ENCODE assay signal across 16 cellular contexts in genomic region chr15:68096099-68096498, GRCh38. TPM values are rescaled to one million over a fixed set of nuclear protein-coding genes. Genes with fewer than 3 reads are reported as not detected.
DNase-seq lines count a peak whose midpoint lies in the region; ATAC-seq, FAIRE-seq and TF ChIP-seq lines count a peak whose summit lies in the region.
"Had no signal": no experiment of that assay in that cellular context is flagged by ENCODE, and none has a peak within 500 bp of the region (broad histone marks: within the 10 kb centered on the region; RNA-seq: fewer than 3 reads in every experiment).

No MANE protein-coding gene starts in this region.

- TF ChIP-seq CTCF in HEK293 (tag by site-specific recombination; IDR thresholded peaks at IDR 0.05) (no peak), K562 (IDR thresholded peaks at IDR 0.05 in 2 of 3, conservative IDR thresholded peaks at IDR 0.05 in 1 of 3; ENCODE audit: insufficient read depth in 2 of 3, low read depth in 1 of 3, low read length in 3 of 3) (no peak), upper lobe of left lung (IDR thresholded peaks at IDR 0.05) (no peak)

- TF ChIP-seq POLR2A in K562 (conservative IDR thresholded peaks at IDR 0.05) (no peak), upper lobe of left lung (IDR thresholded peaks at IDR 0.05) (no peak)

- H3K9me2 ChIP-seq in GM23248 (ENCODE audit: insufficient read depth), result no peaks in the 10 kb centered on the region

- H3K27ac Mint-ChIP-seq in activated naive CD4-positive, alpha-beta T cell treated with anti-CD3 and anti-CD28 coated beads, Interleukin-2, amount 50 U/mL, for 24 hours, result peak overlapping the region; percentile 72
- H3K27ac Mint-ChIP-seq in activated T-cell treated with anti-CD3 and anti-CD28 coated beads, Interleukin-2, amount 50 U/mL, for 24 hours, result no peak overlapping the region
- H3K27ac Mint-ChIP-seq: CD8-positive, alpha-beta T cell had no signal

- no peaks in the 10 kb centered on the region for H4K20me1 ChIP-seq in K562 (replicated peaks; ENCODE audit: control insufficient read depth, insufficient read depth, low read length)
- no peaks in the 10 kb centered on the region; the same call in 1 of the 2 replicates for H4K20me1 ChIP-seq in GM23248 (ENCODE audit: insufficient read depth)

- intact Hi-C loops in K562 (cut with micrococcal nuclease), result no loop called here

- H3K9ac ChIP-seq in K562 (ENCODE audit: insufficient read depth in 1 of 2, low read depth in 2 of 2, low read length in 2 of 2) (no peak overlapping the region), GM23248 (no peak overlapping the region)
- H3K9ac ChIP-seq: BLaER1 treated with 17β-estradiol and CSF1 and Interleukin-3, amounts not matched to agents 10 nM and 100 nM had no signal

- H3K4me3 Mint-ChIP-seq in activated naive CD4-positive, alpha-beta T cell treated with anti-CD3 and anti-CD28 coated beads, Interleukin-2, amount 50 U/mL, for 24 hours, result no peak overlapping the region
- H3K4me3 Mint-ChIP-seq in activated T-cell treated with anti-CD3 and anti-CD28 coated beads, Interleukin-2, amount 50 U/mL, for 24 hours, result no peak overlapping the region
- H3K4me3 Mint-ChIP-seq: CD8-positive, alpha-beta T cell had no signal

- H3K27ac ChIP-seq in HEK293 (ENCODE audit: extremely low read depth, low read depth, low read length), result no peak overlapping the region
- no peak overlapping the region for H3K27ac ChIP-seq in K562 (ENCODE audit: extremely low read depth, low read depth, low read length)
- H3K27ac ChIP-seq in upper lobe of left lung, result no peak overlapping the region
- H3K27ac ChIP-seq in GM23248, result no peak overlapping the region
- H3K27ac ChIP-seq: 22Rv1; A549; BLaER1 treated with 17β-estradiol and CSF1 and Interleukin-3, amounts not matched to agents 10 nM and 100 nM had no signal

- H3K4me2 ChIP-seq in K562 (ENCODE audit: insufficient read depth, low read length) (no peak overlapping the region), GM23248 (ENCODE audit: unreplicated experiment) (no peak overlapping the region)
- H3K4me2 ChIP-seq: A549; BLaER1 treated with 17β-estradiol and CSF1 and Interleukin-3, amounts not matched to agents 10 nM and 100 nM had no signal

- no peak for DNase-seq in activated naive CD4-positive, alpha-beta T cell treated with Interleukin-2 at 50 U/mL for 16 hours
- DNase-seq in K562 (ENCODE audit: extremely low read depth in 1 of 4, low spot score in 3 of 4) (no peak), upper lobe of left lung (no peak), GM23248 (no peak)
- no peak for DNase-seq in activated T-cell treated with anti-CD3 and anti-CD28 coated beads, Interleukin-2, amount 50 U/mL, for 24 hours
- DNase-seq: Calu3; CD8-positive, alpha-beta T cell; DMS79 treated with DMSO at 0.1 percent for 48 hours; GF-D8; GOT3; H7 had no signal

- in situ Hi-C loops in K562 (cut with MboI) (no loop called here), GM23248 (cut with MboI) (no loop called here)

- no TSS peak for BruUV-seq in K562 (replicated peaks; lab: Mats Ljungman, UMichigan)

- H3F3A ChIP-seq in GM23248 (ENCODE audit: insufficient read depth), result peaks cover 7% of the 10 kb centered on the region; the same call in 1 of the 2 replicates

- H3K27me3 ChIP-seq in K562 (ENCODE audit: control insufficient read depth in 2 of 2, insufficient read depth in 2 of 2, low read length in 2 of 2), result no peaks in the 10 kb centered on the region
- no peaks in the 10 kb centered on the region for H3K27me3 ChIP-seq in upper lobe of left lung
- no peaks in the 10 kb centered on the region for H3K27me3 ChIP-seq in GM23248 (replicated peaks; ENCODE audit: insufficient read depth)
- H3K27me3 ChIP-seq: BLaER1 treated with 17β-estradiol and CSF1 and Interleukin-3, amounts not matched to agents 10 nM and 100 nM had no signal

- H3K9me1 ChIP-seq in K562 (ENCODE audit: control insufficient read depth, insufficient read depth, low read length), result no peaks in the 10 kb centered on the region

- H2AFZ ChIP-seq in K562 (ENCODE audit: low read depth, low read length) (no peak overlapping the region), GM23248 (no peak overlapping the region)

- ATAC-seq in K562, result no peak
- ATAC-seq in upper lobe of left lung (ENCODE audit: low FRiP score in 2 of 2), result no peak
- ATAC-seq: A549; CD8-positive, alpha-beta T cell had no signal

- H3K27me3 Mint-ChIP-seq in activated naive CD4-positive, alpha-beta T cell treated with anti-CD3 and anti-CD28 coated beads, Interleukin-2, amount 50 U/mL, for 24 hours, result no peaks in the 10 kb centered on the region
- no peaks in the 10 kb centered on the region for H3K27me3 Mint-ChIP-seq in activated T-cell treated with anti-CD3 and anti-CD28 coated beads, Interleukin-2, amount 50 U/mL, for 24 hours

- CTCF ChIA-PET in HEK293 (lab: Yijun Ruan, JAX) (interaction anchor here (1.3 kb wide), 1 partner anchor 11 kb away, joined by 3 read pairs; no protein-coding TSS in a partner anchor), K562 (lab: Yijun Ruan, JAX; ENCODE audit: low intra/inter-chr PET ratio) (no interaction called here)

- 85% methylated on average over 1 of the region's 1 CpG for WGBS in K562 (ENCODE audit: insufficient coverage, low coverage, missing lambda C conversion rate)
- 61 to 86% methylated on average over 1 of the region's 1 CpG for WGBS in upper lobe of left lung, 2 donors
- 91 to 100% methylated on average over 1 of the region's 1 CpG for WGBS in GM23248 (ENCODE audit: low coverage in 1 of 2, low lambda C conversion rate in 2 of 2, missing lambda C conversion rate in 2 of 2), 2 experiments

- H3K36me3 ChIP-seq in HEK293 (ENCODE audit: control insufficient read depth in 2 of 2, insufficient read depth in 1 of 2, low read length in 2 of 2) (peaks cover 3 to 8% of the 10 kb centered on the region in 2 experiments; a peak in 1 of 3 replicates), K562 (ENCODE audit: control insufficient read depth, insufficient read depth, low read length) (peaks cover 22% of the 10 kb centered on the region), upper lobe of left lung (peaks cover 0 to 5% (median 2%) of the 10 kb centered on the region in 4 donors), GM23248 (ENCODE audit: low read depth) (peaks cover 16% of the 10 kb centered on the region)

- no peak for TF ChIP-seq EP300 in K562 (IDR thresholded peaks at IDR 0.05; ENCODE audit: low read length)
- no peak for TF ChIP-seq EP300 in upper lobe of left lung (IDR thresholded peaks at IDR 0.05)

- H3K36me3 Mint-ChIP-seq in activated naive CD4-positive, alpha-beta T cell treated with anti-CD3 and anti-CD28 coated beads, Interleukin-2, amount 50 U/mL, for 24 hours, result peaks cover 34% of the 10 kb centered on the region
- H3K36me3 Mint-ChIP-seq in activated T-cell treated with anti-CD3 and anti-CD28 coated beads, Interleukin-2, amount 50 U/mL, for 24 hours (ENCODE audit: low read depth), result peaks cover 71% of the 10 kb centered on the region

- TF ChIP-seq RAD21 in K562 (CRISPR knock-in tag; conservative IDR thresholded peaks at IDR 0.05 in 1 of 2, IDR thresholded peaks at IDR 0.05 in 1 of 2), result no peak

- FAIRE-seq in K562 (lab: Jason Lieb, UNC), result peak; percentile 11

- H3K4me1 ChIP-seq in HEK293 (ENCODE audit: control insufficient read depth, insufficient read depth, low read length) (no peaks in the 10 kb centered on the region), K562 (replicated peaks in 1 of 2; ENCODE audit: control insufficient read depth in 2 of 2, insufficient read depth in 2 of 2, low read length in 2 of 2) (no peaks in the 10 kb centered on the region), upper lobe of left lung (peaks cover 5 to 15% (median 6%) of the 10 kb centered on the region in 4 donors), GM23248 (ENCODE audit: insufficient read depth) (no peaks in the 10 kb centered on the region)

- peaks cover 11% of the 10 kb centered on the region for H3K9me3 Mint-ChIP-seq in activated naive CD4-positive, alpha-beta T cell treated with anti-CD3 and anti-CD28 coated beads, Interleukin-2, amount 50 U/mL, for 24 hours
- H3K9me3 Mint-ChIP-seq in activated T-cell treated with anti-CD3 and anti-CD28 coated beads, Interleukin-2, amount 50 U/mL, for 24 hours, result peaks cover 11% of the 10 kb centered on the region

- POLR2A ChIA-PET in HEK293 (lab: Yijun Ruan, JAX) (interaction anchor here (1.0 kb wide), 1 partner anchor 11 kb away, joined by 3 read pairs; no protein-coding TSS in a partner anchor), K562 (lab: Yijun Ruan, JAX) (interaction anchor here (0.6 kb wide), 1 partner anchor 59 kb away, joined by 3 read pairs; no protein-coding TSS in a partner anchor)

- H3K4me3 ChIP-seq in HEK293 (ENCODE audit: low read depth, low read length) (no peak overlapping the region), K562 (no peak overlapping the region), upper lobe of left lung (no peak overlapping the region), GM23248 (no peak overlapping the region)
- H3K4me3 ChIP-seq: A549 had no signal

- no peaks in the 10 kb centered on the region for H3K9me3 ChIP-seq in HEK293 (ENCODE audit: control insufficient read depth, insufficient read depth, low read depth, low read length)
- H3K9me3 ChIP-seq in K562 (replicated peaks; ENCODE audit: control insufficient read depth, insufficient read depth, low read depth, low read length), result peaks cover 8% of the 10 kb centered on the region
- peaks cover 0 to 19% (median 9%) of the 10 kb centered on the region in 4 donors for H3K9me3 ChIP-seq in upper lobe of left lung
- H3K9me3 ChIP-seq in GM23248 (ENCODE audit: low read depth), result peaks cover 7% of the 10 kb centered on the region

- H3K79me2 ChIP-seq in K562 (ENCODE audit: control insufficient read depth, insufficient read depth, low read length) (peaks cover 89% of the 10 kb centered on the region), GM23248 (ENCODE audit: insufficient read depth) (peaks cover 96% of the 10 kb centered on the region)

- peaks cover 72% of the 10 kb centered on the region for H3K4me1 Mint-ChIP-seq in activated naive CD4-positive, alpha-beta T cell treated with anti-CD3 and anti-CD28 coated beads, Interleukin-2, amount 50 U/mL, for 24 hours
- H3K4me1 Mint-ChIP-seq in activated T-cell treated with anti-CD3 and anti-CD28 coated beads, Interleukin-2, amount 50 U/mL, for 24 hours (ENCODE audit: low read depth), result peaks cover 49% of the 10 kb centered on the region

RNA-seq across cellular contexts. Expression of gene PIAS1, which starts 42.0 kb away (rescaled TPM):
- 87.2 and 162 TPM in 2 replicates for total RNA-seq in K562 (2011; cell fraction: chromatin; rRNA removed; ENCODE audit: low replicate concordance)
- total RNA-seq in K562 (2011; cell fraction: nucleolus; rRNA removed), result 37.2 and 53.8 TPM in 2 replicates
- 68.6 and 73.0 TPM in 2 replicates for total RNA-seq in K562 (2011; cell fraction: nucleoplasm; rRNA removed)
- total RNA-seq in K562 (2014; rRNA removed) (19.6 and 25.4 TPM in 2 replicates), K562 (2014; rRNA removed; fragmentation: Illumina TruSeq; extraction: Trizol) (28.5 and 37.5 TPM in 2 replicates), K562 (2015; rRNA removed; fragmentation: Illumina TruSeq; extraction: Trizol) (30.4 and 31.0 TPM in 2 replicates), K562 (2021) (25.4 and 25.7 TPM in 2 replicates), upper lobe of left lung (100 to 1,000 TPM in 1 of 6 donors, 10 to 100 TPM in 5; 44.7 to 114 (median 64.3) TPM)
- polyA plus RNA-seq in K562 (2011; rRNA removed) (47.6 and 54.0 TPM in 2 replicates), K562 (2014; fragmentation: Illumina TruSeq; extraction: Trizol) (49.3 and 59.1 TPM in 2 replicates), K562 (2014; fragmentation: Nextera tagmentation; extraction: Ambion mirVana) (10 to 100 TPM; 19.4 to 41.4 TPM), K562 (2014; rRNA removed) (18.0 and 22.9 TPM in 2 replicates), GM23248 (2016; fragmentation: Nextera tagmentation; extraction: Ambion mirVana) (32.3 and 34.4 TPM in 2 replicates)
- 49.6 and 51.8 TPM in 2 replicates for polyA plus RNA-seq in K562 (2011; cell fraction: cytosol; rRNA removed)
- polyA plus RNA-seq in K562 (2011; cell fraction: nucleus; rRNA removed), result 46.2 and 52.5 TPM in 2 replicates
- polyA plus RNA-seq in K562 (2012), result 28.4 and 34.6 TPM in 2 replicates
- 87.9 and 90.2 TPM in 2 replicates for polyA minus RNA-seq in K562 (2011; rRNA and poly(A)+ RNA removed)
- 24.9 and 37.7 TPM in 2 replicates for polyA minus RNA-seq in K562 (2011; cell fraction: cytosol; rRNA and poly(A)+ RNA removed)
- 51.4 and 99.6 TPM in 2 replicates for polyA minus RNA-seq in K562 (2011; cell fraction: nucleus; rRNA and poly(A)+ RNA removed)
- total RNA-seq in GM23248 (2014; rRNA removed; shearing (Covaris generic)), result 10.9 and 14.8 TPM in 2 replicates
